Comparison of ENCODE assay signal across 10 cellular contexts in the genomic region with DNA sequence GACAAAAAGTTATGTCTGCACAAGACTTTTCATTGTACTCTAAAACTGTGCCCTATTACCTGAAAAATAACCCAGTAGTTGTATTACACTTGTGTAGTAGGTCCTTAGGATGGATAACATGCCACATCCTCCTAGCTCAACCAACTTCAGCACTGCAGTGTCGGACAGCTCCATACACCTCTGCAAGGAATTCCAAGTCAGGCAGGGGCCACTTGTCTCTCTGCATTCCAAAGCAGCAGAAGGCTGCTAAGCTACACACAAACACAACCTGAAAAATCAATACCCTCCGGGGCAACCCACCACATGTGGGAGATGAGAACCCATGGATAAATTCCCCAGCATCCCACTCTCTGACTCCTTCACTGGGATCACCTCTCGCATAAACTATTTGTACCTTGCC. TPM values are rescaled to one million over a fixed set of nuclear protein-coding genes. Genes with fewer than 3 reads are reported as not detected.
DNase-seq lines count a peak whose midpoint lies in the region; ATAC-seq, FAIRE-seq and TF ChIP-seq lines count a peak whose summit lies in the region.
"Had no signal": no experiment of that assay in that cellular context is flagged by ENCODE, and none has a peak within 500 bp of the region (broad histone marks: within the 10 kb centered on the region; RNA-seq: fewer than 3 reads in every experiment).

No MANE protein-coding gene starts in this region.

- no peak overlapping the region for H3K4me3 ChIP-seq in LNCaP clone FGC (ENCODE audit: low read depth, low read length)
- no peak overlapping the region for H3K4me3 ChIP-seq in left lung
- H3K4me3 ChIP-seq in tibial nerve, result no peak overlapping the region
- H3K4me3 ChIP-seq: left ventricle myocardium inferior had no signal

- no peak for FAIRE-seq in H54 (lab: Jason Lieb, UNC)

- H3K27ac ChIP-seq in left lung (no peak overlapping the region), tibial nerve (no peak overlapping the region)
- H3K27ac ChIP-seq: left ventricle myocardium inferior had no signal

- peak; percentile 62 for ATAC-seq in left lung
- ATAC-seq in HG03442 (IDR thresholded peaks at IDR 0.05; ENCODE audit: unreplicated experiment), result no peak

- H3K27me3 ChIP-seq in left lung (no peaks in the 10 kb centered on the region), tibial nerve (no peaks in the 10 kb centered on the region)

- TF ChIP-seq CTCF in LNCaP clone FGC (IDR thresholded peaks at IDR 0.05; ENCODE audit: control insufficient read depth, extremely low read depth, insufficient read depth) (no peak), left lung (IDR thresholded peaks at IDR 0.05) (no peak), tibial nerve (IDR thresholded peaks at IDR 0.05) (no peak)

- WGBS in tibial nerve, 2 donors, result 44 to 46% methylated on average over 3 of the region's 3 CpGs

- no peak for TF ChIP-seq EP300 in tibial nerve (IDR thresholded peaks at IDR 0.05)

- peaks cover 0 to 25% of the 10 kb centered on the region in 2 donors for H3K9me3 ChIP-seq in left lung
- H3K9me3 ChIP-seq in tibial nerve, result peaks cover 0 to 26% (median 8%) of the 10 kb centered on the region in 4 donors

- H3K4me1 ChIP-seq in left lung, result no peaks in the 10 kb centered on the region
- no peaks in the 10 kb centered on the region for H3K4me1 ChIP-seq in tibial nerve
- H3K4me1 ChIP-seq: left ventricle myocardium inferior had no signal

- intact Hi-C loops in left lung (cut with DNase I), result no loop called here

- peak; percentile 22 for DNase-seq in H54 (ENCODE audit: insufficient read length, low spot score)
- DNase-seq in LNCaP clone FGC (ENCODE audit: low read depth), result peak; percentile 21
- DNase-seq in amniotic epithelial cell (ENCODE audit: low read depth), result peak; percentile 0
- DNase-seq in left lung, result no peak
- DNase-seq in tibial nerve (ENCODE audit: low spot score in 2 of 2), result no peak
- no peak for DNase-seq in nucleus accumbens (lab: John Stamatoyannopoulos, UW)
- DNase-seq: left ventricle myocardium inferior, NCI-H2029, T-helper 9 cell had no signal

- H3K36me3 ChIP-seq in left lung (peaks cover 0 to 8% of the 10 kb centered on the region in 2 donors), tibial nerve (peaks cover 0 to 50% (median 0%) of the 10 kb centered on the region in 3 donors)

- TF ChIP-seq POLR2A in H54 (IDR thresholded peaks at IDR 0.05; ENCODE audit: low read depth, low read length), result no peak
- TF ChIP-seq POLR2A in tibial nerve (IDR thresholded peaks at IDR 0.05), result no peak

RNA-seq across cellular contexts. Expression of gene MED10, which starts 50.2 kb away (rescaled TPM):
- total RNA-seq in left lung (10 to 100 TPM; 21.4 to 28.5 TPM), tibial nerve (10 to 100 TPM; 20.3 to 41.4 (median 27.9) TPM)

Comparison
In these comparisons a context has a peak if more than half of its experiments do, and no peak if none do; other contexts are left out.
1. DNase-seq: peak in H54 (single experiment), LNCaP clone FGC (single experiment) and amniotic epithelial cell (single experiment); none in left lung (0 of 2), tibial nerve (0 of 2) and nucleus accumbens (0 of 56).